ENCODE assay signal across 1 cellular context in genomic region chr1:235160965-235161684, GRCh38.
TF ChIP-seq lines count a peak whose summit lies in the region.

Gene RBM34, minus strand, starts transcription at chr1:235161250. Its CDS starts 24 bp downstream, at chr1:235161226.

TF ChIP-seq in HepG2, 621 proteins besides CTCF, POLR2A, EP300 and RAD21 (continued from another document and continues in another):
- TF ChIP-seq, protein P1, sequence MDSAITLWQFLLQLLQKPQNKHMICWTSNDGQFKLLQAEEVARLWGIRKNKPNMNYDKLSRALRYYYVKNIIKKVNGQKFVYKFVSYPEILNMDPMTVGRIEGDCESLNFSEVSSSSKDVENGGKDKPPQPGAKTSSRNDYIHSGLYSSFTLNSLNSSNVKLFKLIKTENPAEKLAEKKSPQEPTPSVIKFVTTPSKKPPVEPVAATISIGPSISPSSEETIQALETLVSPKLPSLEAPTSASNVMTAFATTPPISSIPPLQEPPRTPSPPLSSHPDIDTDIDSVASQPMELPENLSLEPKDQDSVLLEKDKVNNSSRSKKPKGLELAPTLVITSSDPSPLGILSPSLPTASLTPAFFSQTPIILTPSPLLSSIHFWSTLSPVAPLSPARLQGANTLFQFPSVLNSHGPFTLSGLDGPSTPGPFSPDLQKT (CRISPR knock-in tag; IDR thresholded peaks at IDR 0.05; ENCODE audit: borderline replicate concordance), result no peak; the same call in 1 of the 2 replicates
- TF ChIP-seq, protein P2, sequence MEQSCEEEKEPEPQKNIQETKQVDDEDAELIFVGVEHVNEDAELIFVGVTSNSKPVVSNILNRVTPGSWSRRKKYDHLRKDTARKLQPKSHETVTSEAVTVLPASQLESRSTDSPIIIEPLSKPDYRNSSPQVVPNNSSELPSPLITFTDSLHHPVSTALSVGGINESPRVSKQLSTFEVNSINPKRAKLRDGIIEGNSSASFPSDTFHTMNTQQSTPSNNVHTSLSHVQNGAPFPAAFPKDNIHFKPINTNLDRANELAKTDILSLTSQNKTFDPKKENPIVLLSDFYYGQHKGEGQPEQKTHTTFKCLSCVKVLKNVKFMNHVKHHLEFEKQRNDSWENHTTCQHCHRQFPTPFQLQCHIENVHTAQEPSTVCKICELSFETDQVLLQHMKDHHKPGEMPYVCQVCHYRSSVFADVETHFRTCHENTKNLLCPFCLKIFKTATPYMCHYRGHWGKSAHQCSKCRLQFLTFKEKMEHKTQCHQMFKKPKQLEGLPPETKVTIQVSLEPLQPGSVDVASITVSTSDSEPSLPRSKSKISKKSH (CRISPR knock-in tag; IDR thresholded peaks at IDR 0.05; ENCODE audit: borderline replicate concordance), result peak; percentile 96
- TF ChIP-seq ZNF720 (CRISPR knock-in tag; IDR thresholded peaks at IDR 0.05) (0 out of 2 replicates have a peak, but pooled peaks have one; percentile 21), SMAD3 (CRISPR knock-in tag; IDR thresholded peaks at IDR 0.05) (no peak; the same call in 1 of the 2 replicates), TOE1 (CRISPR knock-in tag; IDR thresholded peaks at IDR 0.05) (peak; percentile 81; the same call in 1 of the 2 replicates), KIAA2018 (CRISPR knock-in tag; IDR thresholded peaks at IDR 0.05; ENCODE audit: borderline replicate concordance) (no peak), ZMYM4 (CRISPR knock-in tag; IDR thresholded peaks at IDR 0.05) (peak; percentile 78), HOMEZ (CRISPR knock-in tag; IDR thresholded peaks at IDR 0.05; ENCODE audit: low read depth) (peak; percentile 40; the same call in 1 of the 2 replicates), TP53 (CRISPR knock-in tag; conservative IDR thresholded peaks at IDR 0.05) (no peak), GABPA (IDR thresholded peaks at IDR 0.05; ENCODE audit: low read depth, low read length) (peak; percentile 85), GABPA (CRISPR knock-in tag; IDR thresholded peaks at IDR 0.05; ENCODE audit: low read depth) (peak; percentile 95), ZNF253 (CRISPR knock-in tag; IDR thresholded peaks at IDR 0.05; ENCODE audit: borderline replicate concordance) (no peak), ZBTB7A (CRISPR knock-in tag; IDR thresholded peaks at IDR 0.05) (no peak; the same call in 1 of the 2 replicates), MLLT10 (CRISPR knock-in tag; IDR thresholded peaks at IDR 0.05) (no peak), XRCC5 (optimal IDR thresholded peaks at IDR 0.05; ENCODE audit: low read length) (peak; percentile 80), PAF1 (CRISPR knock-in tag; IDR thresholded peaks at IDR 0.05) (no peak), ELF3 (CRISPR knock-in tag; IDR thresholded peaks at IDR 0.05) (peak; percentile 95), SRF (IDR thresholded peaks at IDR 0.05; ENCODE audit: low read depth, low read length) (no peak), ZBED4 (CRISPR knock-in tag; IDR thresholded peaks at IDR 0.05; ENCODE audit: borderline replicate concordance) (peak; percentile 63), MEF2D (CRISPR knock-in tag; IDR thresholded peaks at IDR 0.05) (peak; percentile 79; the same call in 1 of the 2 replicates), SNAI1 (CRISPR knock-in tag; IDR thresholded peaks at IDR 0.05; ENCODE audit: borderline replicate concordance) (0 out of 2 replicates have a peak, but pooled peaks have one; percentile 83), SIX1 (CRISPR knock-in tag; IDR thresholded peaks at IDR 0.05; ENCODE audit: borderline replicate concordance) (no peak), TBX2 (CRISPR knock-in tag; IDR thresholded peaks at IDR 0.05; ENCODE audit: borderline replicate concordance) (peak; percentile 86), SUZ12 (IDR thresholded peaks at IDR 0.05; ENCODE audit: low read depth, low read length) (no peak), NKX3-1 (CRISPR knock-in tag; IDR thresholded peaks at IDR 0.05) (no peak; the same call in 1 of the 2 replicates), KLF11 (CRISPR knock-in tag; IDR thresholded peaks at IDR 0.05) (peak; percentile 94), SIN3B (IDR thresholded peaks at IDR 0.05; ENCODE audit: low read length) (no peak), ZNF563 (CRISPR knock-in tag; IDR thresholded peaks at IDR 0.05) (peak; percentile 95), ZNF704 (CRISPR knock-in tag; IDR thresholded peaks at IDR 0.05; ENCODE audit: borderline replicate concordance) (peak; percentile 95), HNRNPH1 (optimal IDR thresholded peaks at IDR 0.05; ENCODE audit: low read depth, low read length) (no peak), ZNF329 (CRISPR knock-in tag; IDR thresholded peaks at IDR 0.05; ENCODE audit: low read depth) (peak; percentile 80; the same call in 1 of the 2 replicates), ZNF614 (CRISPR knock-in tag; IDR thresholded peaks at IDR 0.05; ENCODE audit: borderline replicate concordance) (peak; percentile 79; the same call in 1 of the 2 replicates), ZNF138 (CRISPR knock-in tag; IDR thresholded peaks at IDR 0.05; ENCODE audit: low read depth) (peak; percentile 93), ZNF180 (CRISPR knock-in tag; IDR thresholded peaks at IDR 0.05; ENCODE audit: borderline replicate concordance, low read depth) (no peak)
- TF ChIP-seq, protein P3, sequence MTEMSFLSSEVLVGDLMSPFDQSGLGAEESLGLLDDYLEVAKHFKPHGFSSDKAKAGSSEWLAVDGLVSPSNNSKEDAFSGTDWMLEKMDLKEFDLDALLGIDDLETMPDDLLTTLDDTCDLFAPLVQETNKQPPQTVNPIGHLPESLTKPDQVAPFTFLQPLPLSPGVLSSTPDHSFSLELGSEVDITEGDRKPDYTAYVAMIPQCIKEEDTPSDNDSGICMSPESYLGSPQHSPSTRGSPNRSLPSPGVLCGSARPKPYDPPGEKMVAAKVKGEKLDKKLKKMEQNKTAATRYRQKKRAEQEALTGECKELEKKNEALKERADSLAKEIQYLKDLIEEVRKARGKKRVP (CRISPR knock-in tag; IDR thresholded peaks at IDR 0.05), result 0 out of 4 replicates have a peak, but pooled peaks of 1 of the 2 experiments have one; percentile 38
- TF ChIP-seq, protein P4, sequence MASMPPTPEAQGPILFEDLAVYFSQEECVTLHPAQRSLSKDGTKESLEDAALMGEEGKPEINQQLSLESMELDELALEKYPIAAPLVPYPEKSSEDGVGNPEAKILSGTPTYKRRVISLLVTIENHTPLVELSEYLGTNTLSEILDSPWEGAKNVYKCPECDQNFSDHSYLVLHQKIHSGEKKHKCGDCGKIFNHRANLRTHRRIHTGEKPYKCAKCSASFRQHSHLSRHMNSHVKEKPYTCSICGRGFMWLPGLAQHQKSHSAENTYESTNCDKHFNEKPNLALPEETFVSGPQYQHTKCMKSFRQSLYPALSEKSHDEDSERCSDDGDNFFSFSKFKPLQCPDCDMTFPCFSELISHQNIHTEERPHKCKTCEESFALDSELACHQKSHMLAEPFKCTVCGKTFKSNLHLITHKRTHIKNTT (CRISPR knock-in tag; IDR thresholded peaks at IDR 0.05), result no peak
- TF ChIP-seq, protein P5, sequence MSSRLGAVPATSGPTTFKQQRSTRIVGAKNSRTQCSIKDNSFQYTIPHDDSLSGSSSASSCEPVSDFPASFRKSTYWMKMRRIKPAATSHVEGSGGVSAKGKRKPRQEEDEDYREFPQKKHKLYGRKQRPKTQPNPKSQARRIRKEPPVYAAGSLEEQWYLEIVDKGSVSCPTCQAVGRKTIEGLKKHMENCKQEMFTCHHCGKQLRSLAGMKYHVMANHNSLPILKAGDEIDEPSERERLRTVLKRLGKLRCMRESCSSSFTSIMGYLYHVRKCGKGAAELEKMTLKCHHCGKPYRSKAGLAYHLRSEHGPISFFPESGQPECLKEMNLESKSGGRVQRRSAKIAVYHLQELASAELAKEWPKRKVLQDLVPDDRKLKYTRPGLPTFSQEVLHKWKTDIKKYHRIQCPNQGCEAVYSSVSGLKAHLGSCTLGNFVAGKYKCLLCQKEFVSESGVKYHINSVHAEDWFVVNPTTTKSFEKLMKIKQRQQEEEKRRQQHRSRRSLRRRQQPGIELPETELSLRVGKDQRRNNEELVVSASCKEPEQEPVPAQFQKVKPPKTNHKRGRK (CRISPR knock-in tag; IDR thresholded peaks at IDR 0.05), result no peak
